29 cellular contexts compared by ENCODE assay signal in the genomic region with DNA sequence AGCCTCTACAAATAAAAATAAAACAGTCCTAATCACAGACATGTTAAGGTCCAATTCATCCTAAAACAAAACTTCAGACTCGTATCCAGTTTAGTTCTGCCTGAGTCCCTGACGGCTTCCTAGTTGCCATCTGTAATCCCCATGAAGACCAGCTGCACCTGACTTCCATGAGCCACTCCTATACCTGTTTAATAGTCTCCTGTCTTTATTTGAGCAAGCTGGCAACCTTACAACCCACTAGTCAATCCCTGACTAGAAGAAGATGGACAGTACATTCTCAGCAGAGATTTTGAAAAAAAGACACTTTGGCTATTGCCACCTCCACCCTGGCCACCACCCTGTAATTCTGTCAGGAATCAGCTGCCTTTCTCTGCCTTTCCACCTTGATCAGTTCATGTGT.
"Had no signal": no experiment of that assay in that cellular context is flagged by ENCODE, and none has a peak within 500 bp of the region (broad histone marks: within the 10 kb centered on the region; RNA-seq: fewer than 3 reads in every experiment).

No MANE protein-coding gene starts in this region.

- H3K36me3 Mint-ChIP-seq: naive B cell; naive thymus-derived CD8-positive, alpha-beta T cell; natural killer cell treated with Interleukin-12 subunit alpha and Interleukin-12 subunit beta and Interleukin-15 and Interleukin-18, amount 100 ng/mL, for 72 hours; stimulated activated memory B cell treated with anti-CD40 and anti-IgM and Interleukin-4, amounts not matched to agents 10 μg/mL and 1 μg/mL and 100 μg/mL, for 72 hours had no signal

- H3K9me3 Mint-ChIP-seq: naive B cell; naive thymus-derived CD8-positive, alpha-beta T cell; natural killer cell treated with Interleukin-12 subunit alpha and Interleukin-12 subunit beta and Interleukin-15 and Interleukin-18, amount 100 ng/mL, for 72 hours; neural crest cell; stimulated activated memory B cell treated with anti-CD40 and anti-IgM and Interleukin-4, amounts not matched to agents 10 μg/mL and 1 μg/mL and 100 μg/mL, for 72 hours; stimulated activated naive CD8-positive, alpha-beta T cell treated with anti-CD3 and anti-CD28 coated beads, Interleukin-15, amount 100 ng/mL, for 72 hours had no signal

- ATAC-seq: naive thymus-derived CD8-positive, alpha-beta T cell; natural killer cell treated with Interleukin-12 subunit alpha and Interleukin-12 subunit beta and Interleukin-15 and Interleukin-18, amount 100 ng/mL, for 72 hours; pancreas; psoas muscle; right cardiac atrium; right lobe of liver; stimulated activated memory B cell treated with anti-CD40 and anti-IgM and Interleukin-4, amounts not matched to agents 10 μg/mL and 1 μg/mL and 100 μg/mL, for 72 hours; stimulated activated naive CD8-positive, alpha-beta T cell treated with anti-CD3 and anti-CD28 coated beads, Interleukin-15, amount 100 ng/mL, for 72 hours; stimulated activated naive CD8-positive, alpha-beta T cell treated with anti-CD3 and anti-CD28 coated beads, Interleukin-15, Interleukin-2, amounts not matched to agents 100 U/mL and 50 U/mL, for 24 hours had no signal

- H3K4me1 ChIP-seq: pancreas, psoas muscle, right lobe of liver, sigmoid colon, testis, tibial artery, upper lobe of left lung, uterus had no signal

- H3K4me3 ChIP-seq: pancreas, psoas muscle, right lobe of liver, sigmoid colon, suprapubic skin, testis, tibial artery, transverse colon, upper lobe of left lung, uterus had no signal

- H3K36me3 ChIP-seq: neutrophil, pancreas, right lobe of liver, sigmoid colon, suprapubic skin, tibial artery, transverse colon, upper lobe of left lung, uterus had no signal

- H3K27ac Mint-ChIP-seq: naive B cell; naive thymus-derived CD8-positive, alpha-beta T cell; natural killer cell treated with Interleukin-12 subunit alpha and Interleukin-12 subunit beta and Interleukin-15 and Interleukin-18, amount 100 ng/mL, for 72 hours; nephron progenitor cell; progenitor cell of endocrine pancreas; stimulated activated memory B cell treated with anti-CD40 and anti-IgM and Interleukin-4, amounts not matched to agents 10 μg/mL and 1 μg/mL and 100 μg/mL, for 72 hours; stimulated activated naive CD8-positive, alpha-beta T cell treated with anti-CD3 and anti-CD28 coated beads, Interleukin-15, amount 100 ng/mL, for 72 hours had no signal

- H3K9me3 ChIP-seq: neutrophil, pancreas, psoas muscle, right lobe of liver, sigmoid colon, suprapubic skin, testis, tibial artery, transverse colon, upper lobe of left lung, uterus had no signal

- H3K4me3 Mint-ChIP-seq: naive B cell; naive thymus-derived CD8-positive, alpha-beta T cell; natural killer cell treated with Interleukin-12 subunit alpha and Interleukin-12 subunit beta and Interleukin-15 and Interleukin-18, amount 100 ng/mL, for 72 hours; nephron progenitor cell; neural crest cell; stimulated activated memory B cell treated with anti-CD40 and anti-IgM and Interleukin-4, amounts not matched to agents 10 μg/mL and 1 μg/mL and 100 μg/mL, for 72 hours; stimulated activated naive CD8-positive, alpha-beta T cell treated with anti-CD3 and anti-CD28 coated beads, Interleukin-15, amount 100 ng/mL, for 72 hours had no signal

- H3K4me1 Mint-ChIP-seq: naive B cell; neural crest cell; stimulated activated memory B cell treated with anti-CD40 and anti-IgM and Interleukin-4, amounts not matched to agents 10 μg/mL and 1 μg/mL and 100 μg/mL, for 72 hours; stimulated activated naive CD8-positive, alpha-beta T cell treated with anti-CD3 and anti-CD28 coated beads, Interleukin-15, amount 100 ng/mL, for 72 hours had no signal

- DNase-seq: naive B cell; naive thymus-derived CD8-positive, alpha-beta T cell; nephron progenitor cell; nucleus accumbens; pancreas; psoas muscle; right cardiac atrium; right lobe of liver; sigmoid colon; small intestine; stimulated activated CD4-positive, alpha-beta T cell treated with anti-CD3 and anti-CD28 coated beads, Interleukin-15, amount 100 ng/mL, for 24 hours; stimulated activated CD4-positive, alpha-beta T cell treated with anti-CD3 and anti-CD28 coated beads, Interleukin-2, amount 100 ng/mL, for 24 hours; stimulated activated CD4-positive, alpha-beta T cell treated with anti-CD3 and anti-CD28 coated beads, Interleukin-2, amount 100 ng/mL, for 48 hours; stimulated activated CD4-positive, alpha-beta T cell treated with anti-CD3 and anti-CD28 coated beads, Interleukin-4, amount 100 ng/mL, for 24 hours; stimulated activated naive CD4-positive, alpha-beta T cell; stimulated activated naive CD8-positive, alpha-beta T cell treated with anti-CD3 and anti-CD28 coated beads, Interleukin-15, amount 100 ng/mL, for 72 hours; stimulated activated naive CD8-positive, alpha-beta T cell treated with anti-CD3 and anti-CD28 coated beads, Interleukin-15, Interleukin-2, amounts not matched to agents 100 U/mL and 50 U/mL, for 24 hours; substantia nigra; testis; tibial artery; transverse colon; upper lobe of left lung; uterus had no signal
